In the genomic region with DNA sequence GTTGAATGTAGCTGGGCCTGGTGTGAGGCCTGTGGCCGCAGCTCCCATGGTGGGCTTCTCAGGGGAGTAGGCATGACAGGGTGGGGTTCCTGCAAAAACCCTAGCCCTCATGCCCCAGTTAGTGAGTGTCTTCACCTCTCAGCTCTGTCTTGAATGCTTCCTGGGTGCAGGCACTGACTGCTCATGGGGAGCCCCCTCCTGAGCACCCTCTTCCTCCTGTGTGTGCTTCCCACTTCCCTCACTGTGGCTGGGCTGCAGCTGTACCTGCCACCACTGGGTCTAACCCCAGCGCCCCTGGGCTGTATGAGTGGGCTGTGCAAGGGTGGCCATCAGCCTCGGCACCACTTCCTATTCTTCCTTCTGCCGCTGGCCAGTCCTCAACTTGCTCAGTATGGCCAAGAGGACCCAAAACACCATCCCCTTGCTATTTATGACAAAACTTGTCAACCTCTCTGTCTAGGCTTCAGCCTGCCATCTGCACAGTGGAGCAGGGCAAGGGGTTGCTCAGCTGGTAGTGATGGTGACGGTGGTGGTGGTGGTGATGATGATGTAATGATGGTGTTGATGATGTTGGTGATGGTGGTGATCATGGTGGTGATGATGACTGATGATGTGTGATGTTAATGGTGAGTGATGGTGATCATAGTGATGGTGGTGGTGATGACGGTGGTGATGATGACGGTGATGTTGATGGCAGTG, we compare ENCODE assay signal across 1 cellular context.
TF ChIP-seq lines count a peak whose summit lies in the region.

No MANE protein-coding gene starts in this region.

TF ChIP-seq in H1, 55 proteins besides CTCF, POLR2A, EP300 and RAD21:
- TF ChIP-seq, protein P1, sequence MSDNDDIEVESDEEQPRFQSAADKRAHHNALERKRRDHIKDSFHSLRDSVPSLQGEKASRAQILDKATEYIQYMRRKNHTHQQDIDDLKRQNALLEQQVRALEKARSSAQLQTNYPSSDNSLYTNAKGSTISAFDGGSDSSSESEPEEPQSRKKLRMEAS (IDR thresholded peaks at IDR 0.05): no peak
- TF ChIP-seq JUN (IDR thresholded peaks at IDR 0.05; ENCODE audit: low read depth, low read length) (no peak), FOSL1 (IDR thresholded peaks at IDR 0.05; ENCODE audit: insufficient read depth, low read depth, low read length) (no peak), CTBP2 (IDR thresholded peaks at IDR 0.05; ENCODE audit: borderline replicate concordance, insufficient read depth, insufficient read length, low read length) (no peak), CHD1 (IDR thresholded peaks at IDR 0.05; ENCODE audit: low read depth, low read length) (no peak), ZNF274 (IDR thresholded peaks at IDR 0.05; ENCODE audit: borderline replicate concordance, extremely low read depth, low read length) (no peak), CBX8 (IDR thresholded peaks at IDR 0.05; ENCODE audit: borderline replicate concordance, low read depth, low read length) (no peak), NANOG (IDR thresholded peaks at IDR 0.05; ENCODE audit: insufficient read depth, low read depth, low read length, poor library complexity, severe bottlenecking) (no peak), YY1 (IDR thresholded peaks at IDR 0.05; ENCODE audit: low read depth, low read length) (no peak), SIX5 (IDR thresholded peaks at IDR 0.05; ENCODE audit: low read depth, low read length) (no peak), MAFK (IDR thresholded peaks at IDR 0.05; ENCODE audit: low read depth, low read length) (no peak), TCF12 (IDR thresholded peaks at IDR 0.05; ENCODE audit: low read depth, low read length) (no peak), TEAD4 (IDR thresholded peaks at IDR 0.05; ENCODE audit: low read depth, low read length) (no peak), EGR1 (IDR thresholded peaks at IDR 0.05; ENCODE audit: borderline replicate concordance, low read depth, low read length) (no peak), SP4 (IDR thresholded peaks at IDR 0.05; ENCODE audit: low read length) (no peak), RNF2 (IDR thresholded peaks at IDR 0.05; ENCODE audit: borderline replicate concordance, low read depth, low read length, missing control alignments, poor library complexity, severe bottlenecking) (no peak)
- TF ChIP-seq, protein P2, sequence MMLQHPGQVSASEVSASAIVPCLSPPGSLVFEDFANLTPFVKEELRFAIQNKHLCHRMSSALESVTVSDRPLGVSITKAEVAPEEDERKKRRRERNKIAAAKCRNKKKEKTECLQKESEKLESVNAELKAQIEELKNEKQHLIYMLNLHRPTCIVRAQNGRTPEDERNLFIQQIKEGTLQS (IDR thresholded peaks at IDR 0.05; ENCODE audit: insufficient read depth, low read depth, low read length): no peak
- TF ChIP-seq, protein P3, sequence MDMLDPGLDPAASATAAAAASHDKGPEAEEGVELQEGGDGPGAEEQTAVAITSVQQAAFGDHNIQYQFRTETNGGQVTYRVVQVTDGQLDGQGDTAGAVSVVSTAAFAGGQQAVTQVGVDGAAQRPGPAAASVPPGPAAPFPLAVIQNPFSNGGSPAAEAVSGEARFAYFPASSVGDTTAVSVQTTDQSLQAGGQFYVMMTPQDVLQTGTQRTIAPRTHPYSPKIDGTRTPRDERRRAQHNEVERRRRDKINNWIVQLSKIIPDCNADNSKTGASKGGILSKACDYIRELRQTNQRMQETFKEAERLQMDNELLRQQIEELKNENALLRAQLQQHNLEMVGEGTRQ (IDR thresholded peaks at IDR 0.05; ENCODE audit: low read length): no peak
